ENCODE assay signal across 8 cellular contexts in the genomic region with DNA sequence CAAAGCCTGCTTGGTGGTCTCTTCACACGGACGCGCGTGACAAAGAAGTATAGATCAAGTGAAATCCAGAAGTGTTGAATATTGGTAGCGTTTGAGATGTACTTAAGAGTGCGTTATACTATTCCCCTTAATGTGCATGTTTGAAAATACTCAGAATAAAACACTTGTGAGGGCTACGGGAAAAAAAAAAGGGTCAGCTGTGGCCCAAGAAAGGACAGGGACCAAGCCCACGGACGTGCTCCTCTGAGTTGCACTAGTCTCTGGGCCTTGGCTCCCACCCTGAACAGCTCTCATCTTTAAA. TPM values are rescaled to one million over a fixed set of nuclear protein-coding genes. Genes with fewer than 3 reads are reported as not detected.
A peak's percentile ranks its signal among the peaks of the same experiment; 100 is the strongest.
DNase-seq lines count a peak whose midpoint lies in the region; FAIRE-seq and TF ChIP-seq lines count a peak whose summit lies in the region.

No MANE protein-coding gene starts in this region.

- DNase-seq in activated CD4-positive, alpha-beta T cell treated with anti-CD3 and anti-CD28 coated beads, Interleukin-2, amount 10 ng/mL, durations not matched to agents 7 days and 5 days, result no peak
- DNase-seq in activated CD4-positive, alpha-beta T cell treated with anti-CD3 and anti-CD28 coated beads for 4 hours, result no peak
- no peak for DNase-seq in thyroid gland
- DNase-seq in retina, result no peak
- no peak for DNase-seq in NAMALWA (ENCODE audit: low spot score)
- DNase-seq in urothelium cell line (ENCODE audit: low spot score), result no peak

- H3K4me1 ChIP-seq in liver (ENCODE audit: control insufficient read depth in 4 of 4, insufficient read depth in 4 of 4, low read length in 3 of 4) (peaks cover 0 to 17% (median 9%) of the 10 kb centered on the region in 4 donors), thyroid gland (peaks cover 8 to 16% of the 10 kb centered on the region in 2 donors)

- H3K4me1 Mint-ChIP-seq in activated CD4-positive, alpha-beta T cell treated with anti-CD3 and anti-CD28 coated beads, Interleukin-2, amount 10 ng/mL, durations not matched to agents 7 days and 5 days, result peaks cover 18% of the 10 kb centered on the region

- H3K4me3 ChIP-seq in liver (ENCODE audit: low read depth in 1 of 3, low read length in 3 of 3) (peak overlapping the region; percentile 69 to 82 (median 71)), thyroid gland (replicated peaks in 1 of 3) (peak overlapping the region; percentile 24 to 100 (median 54))

- 8 to 10% (median 9%) methylated on average over 9 of the region's 9 CpGs for WGBS in adipose tissue, 3 donors
- 14% methylated on average over 9 of the region's 9 CpGs for WGBS in liver
- WGBS in thyroid gland, 2 donors, result 7 to 8% methylated on average over 9 of the region's 9 CpGs

- H3K4me3 Mint-ChIP-seq in activated CD4-positive, alpha-beta T cell treated with anti-CD3 and anti-CD28 coated beads, Interleukin-2, amount 10 ng/mL, durations not matched to agents 7 days and 5 days, result peak overlapping the region; percentile 97

- peak overlapping the region; percentile 87 to 89 for H3K9ac ChIP-seq in liver (ENCODE audit: low read depth in 1 of 2, low read length in 2 of 2)

- no peak for FAIRE-seq in urothelium cell line (lab: Jason Lieb, UNC)

- no peak for TF ChIP-seq RAD21 in liver (IDR thresholded peaks at IDR 0.05)

- H3K27ac Mint-ChIP-seq in activated CD4-positive, alpha-beta T cell treated with anti-CD3 and anti-CD28 coated beads, Interleukin-2, amount 10 ng/mL, durations not matched to agents 7 days and 5 days, result peak overlapping the region; percentile 99

- H3K9me3 ChIP-seq in liver (ENCODE audit: control insufficient read depth in 4 of 4, low read length in 3 of 4), result no peaks in the 10 kb centered on the region
- H3K9me3 ChIP-seq in thyroid gland, result no peaks in the 10 kb centered on the region

- intact Hi-C loops in thyroid gland (cut with DNase I), result no loop called here

- CTCF ChIA-PET in activated CD4-positive, alpha-beta T cell treated with anti-CD3 and anti-CD28 coated beads, Interleukin-2, amount 10 ng/mL, durations not matched to agents 7 days and 5 days (lab: Charles Lee), result no interaction called here

- H3K27ac ChIP-seq in adipose tissue (ENCODE audit: low read depth, low read length) (peak overlapping the region; percentile 11), liver (ENCODE audit: low read depth in 1 of 2, low read length in 2 of 2) (peak overlapping the region; percentile 76 to 89), thyroid gland (peak overlapping the region; percentile 28 to 79 (median 75))

- no peaks in the 10 kb centered on the region for H3K27me3 Mint-ChIP-seq in activated CD4-positive, alpha-beta T cell treated with anti-CD3 and anti-CD28 coated beads, Interleukin-2, amount 10 ng/mL, durations not matched to agents 7 days and 5 days

- peaks cover 28% of the 10 kb centered on the region for H3K36me3 Mint-ChIP-seq in activated CD4-positive, alpha-beta T cell treated with anti-CD3 and anti-CD28 coated beads, Interleukin-2, amount 10 ng/mL, durations not matched to agents 7 days and 5 days (ENCODE audit: low read depth)

- TF ChIP-seq CTCF in liver (IDR thresholded peaks at IDR 0.05; ENCODE audit: low read depth, low read length, missing input control) (no peak), thyroid gland (IDR thresholded peaks at IDR 0.05) (no peak)

- H3K27me3 ChIP-seq in liver (ENCODE audit: control insufficient read depth in 4 of 4, insufficient read depth in 4 of 4, low read length in 3 of 4), result no peaks in the 10 kb centered on the region
- H3K27me3 ChIP-seq in thyroid gland, result no peaks in the 10 kb centered on the region

- TF ChIP-seq POLR2A in thyroid gland (IDR thresholded peaks at IDR 0.05), result no peak

- H3K9me3 Mint-ChIP-seq in activated CD4-positive, alpha-beta T cell treated with anti-CD3 and anti-CD28 coated beads, Interleukin-2, amount 10 ng/mL, durations not matched to agents 7 days and 5 days, result no peaks in the 10 kb centered on the region

- POLR2A ChIA-PET in activated CD4-positive, alpha-beta T cell treated with anti-CD3 and anti-CD28 coated beads, Interleukin-2, amount 10 ng/mL, durations not matched to agents 7 days and 5 days (lab: Charles Lee), result interaction anchor here (0.6 kb wide), 1 partner anchor 298 kb away, joined by 3 read pairs; no protein-coding TSS in a partner anchor

- H3K36me3 ChIP-seq in liver (ENCODE audit: control insufficient read depth in 4 of 4, insufficient read depth in 3 of 4, low read depth in 1 of 4, low read length in 3 of 4), result peaks cover 9 to 27% (median 22%) of the 10 kb centered on the region in 4 donors
- H3K36me3 ChIP-seq in thyroid gland, result peaks cover 24 to 26% of the 10 kb centered on the region in 2 donors

TF ChIP-seq in liver, 16 proteins besides CTCF, POLR2A, EP300 and RAD21 (continues in another document):
- TF ChIP-seq NR2F2 (IDR thresholded peaks at IDR 0.05), result no peak
- no peak for TF ChIP-seq JUND (IDR thresholded peaks at IDR 0.05)
- TF ChIP-seq HNF4A (conservative IDR thresholded peaks at IDR 0.05), result no peak
- no peak for TF ChIP-seq RXRA (IDR thresholded peaks at IDR 0.05)
- no peak for TF ChIP-seq HNF4G (IDR thresholded peaks at IDR 0.05)
- TF ChIP-seq, protein P1, sequence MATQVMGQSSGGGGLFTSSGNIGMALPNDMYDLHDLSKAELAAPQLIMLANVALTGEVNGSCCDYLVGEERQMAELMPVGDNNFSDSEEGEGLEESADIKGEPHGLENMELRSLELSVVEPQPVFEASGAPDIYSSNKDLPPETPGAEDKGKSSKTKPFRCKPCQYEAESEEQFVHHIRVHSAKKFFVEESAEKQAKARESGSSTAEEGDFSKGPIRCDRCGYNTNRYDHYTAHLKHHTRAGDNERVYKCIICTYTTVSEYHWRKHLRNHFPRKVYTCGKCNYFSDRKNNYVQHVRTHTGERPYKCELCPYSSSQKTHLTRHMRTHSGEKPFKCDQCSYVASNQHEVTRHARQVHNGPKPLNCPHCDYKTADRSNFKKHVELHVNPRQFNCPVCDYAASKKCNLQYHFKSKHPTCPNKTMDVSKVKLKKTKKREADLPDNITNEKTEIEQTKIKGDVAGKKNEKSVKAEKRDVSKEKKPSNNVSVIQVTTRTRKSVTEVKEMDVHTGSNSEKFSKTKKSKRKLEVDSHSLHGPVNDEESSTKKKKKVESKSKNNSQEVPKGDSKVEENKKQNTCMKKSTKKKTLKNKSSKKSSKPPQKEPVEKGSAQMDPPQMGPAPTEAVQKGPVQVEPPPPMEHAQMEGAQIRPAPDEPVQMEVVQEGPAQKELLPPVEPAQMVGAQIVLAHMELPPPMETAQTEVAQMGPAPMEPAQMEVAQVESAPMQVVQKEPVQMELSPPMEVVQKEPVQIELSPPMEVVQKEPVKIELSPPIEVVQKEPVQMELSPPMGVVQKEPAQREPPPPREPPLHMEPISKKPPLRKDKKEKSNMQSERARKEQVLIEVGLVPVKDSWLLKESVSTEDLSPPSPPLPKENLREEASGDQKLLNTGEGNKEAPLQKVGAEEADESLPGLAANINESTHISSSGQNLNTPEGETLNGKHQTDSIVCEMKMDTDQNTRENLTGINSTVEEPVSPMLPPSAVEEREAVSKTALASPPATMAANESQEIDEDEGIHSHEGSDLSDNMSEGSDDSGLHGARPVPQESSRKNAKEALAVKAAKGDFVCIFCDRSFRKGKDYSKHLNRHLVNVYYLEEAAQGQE (IDR thresholded peaks at IDR 0.05), result no peak
- TF ChIP-seq FOXA1 (IDR thresholded peaks at IDR 0.05), result no peak
- TF ChIP-seq, protein P2, sequence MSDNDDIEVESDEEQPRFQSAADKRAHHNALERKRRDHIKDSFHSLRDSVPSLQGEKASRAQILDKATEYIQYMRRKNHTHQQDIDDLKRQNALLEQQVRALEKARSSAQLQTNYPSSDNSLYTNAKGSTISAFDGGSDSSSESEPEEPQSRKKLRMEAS (IDR thresholded peaks at IDR 0.05), result no peak
- no peak for TF ChIP-seq FOXA2 (IDR thresholded peaks at IDR 0.05)
- no peak for TF ChIP-seq EGR1 (IDR thresholded peaks at IDR 0.05; ENCODE audit: low read depth in 2 of 2)
- TF ChIP-seq TAF1 (conservative IDR thresholded peaks at IDR 0.05), result no peak
- no peak for TF ChIP-seq GABPA (IDR thresholded peaks at IDR 0.05 in 1 of 2, conservative IDR thresholded peaks at IDR 0.05 in 1 of 2)

RNA-seq across cellular contexts. Expression of gene RBM42, which starts 0.6 kb away (rescaled TPM):
- total RNA-seq in activated CD4-positive, alpha-beta T cell treated with anti-CD3 and anti-CD28 coated beads, Interleukin-2, amount 10 ng/mL, durations not matched to agents 7 days and 5 days, result 100 to 1,000 TPM; 100 to 112 TPM
- polyA plus RNA-seq in adipose tissue (10 to 100 TPM; 28.5 to 56.7 (median 48.9) TPM), liver (10 to 100 TPM; 17.8 to 34.7 TPM)
- total RNA-seq in liver (10 to 100 TPM; 20.1 TPM), thyroid gland (10 to 100 TPM; 49.4 to 90.9 (median 65.6) TPM)

RNA-seq across cellular contexts. Expression of gene ETV2, which starts 13.3 kb away (rescaled TPM):
- 1 to 10 TPM in 1 of 2 experiments, under 1 TPM in 1; 0.84 to 1.9 TPM for total RNA-seq in activated CD4-positive, alpha-beta T cell treated with anti-CD3 and anti-CD28 coated beads, Interleukin-2, amount 10 ng/mL, durations not matched to agents 7 days and 5 days
- polyA plus RNA-seq in adipose tissue (1 to 10 TPM in 2 of 3 donors, under 1 TPM in 1; 0.79 to 3.8 (median 1.7) TPM), liver (1 to 10 TPM; 1.6 to 1.8 TPM)
- total RNA-seq in liver (under 1 TPM; 0.17 to 0.70 TPM), thyroid gland (under 1 TPM in 1 of 4 donors, not detected in 3; 0.56 TPM)

RNA-seq across cellular contexts. Expression of gene HAUS5, which starts 15.7 kb away (rescaled TPM):
- total RNA-seq in activated CD4-positive, alpha-beta T cell treated with anti-CD3 and anti-CD28 coated beads, Interleukin-2, amount 10 ng/mL, durations not matched to agents 7 days and 5 days, result 10 to 100 TPM; 52.2 to 57.9 TPM
- 1 to 10 TPM; 4.6 to 6.3 (median 6.0) TPM for polyA plus RNA-seq in adipose tissue
- 1 to 10 TPM; 2.5 to 7.3 TPM for total RNA-seq in liver
- polyA plus RNA-seq in liver, result 1 to 10 TPM; 1.9 to 2.2 TPM
- total RNA-seq in thyroid gland, result 10 to 100 TPM in 3 of 4 donors, 1 to 10 TPM in 1; 7.9 to 17.8 (median 10.2) TPM

RNA-seq across cellular contexts. Expression of gene COX6B1, which starts 19.9 kb away (rescaled TPM):
- total RNA-seq in activated CD4-positive, alpha-beta T cell treated with anti-CD3 and anti-CD28 coated beads, Interleukin-2, amount 10 ng/mL, durations not matched to agents 7 days and 5 days, result 100 to 1,000 TPM; 429 to 474 TPM
- polyA plus RNA-seq in adipose tissue, result 100 to 1,000 TPM; 454 to 932 (median 759) TPM
- total RNA-seq in liver, result 100 to 1,000 TPM; 139 to 191 TPM
- polyA plus RNA-seq in liver, result 100 to 1,000 TPM; 451 to 518 TPM
- 100 to 1,000 TPM; 139 to 941 (median 369) TPM for total RNA-seq in thyroid gland

RNA-seq across cellular contexts. Expression of gene UPK1A, which starts 38.1 kb away (rescaled TPM):
- total RNA-seq in activated CD4-positive, alpha-beta T cell treated with anti-CD3 and anti-CD28 coated beads, Interleukin-2, amount 10 ng/mL, durations not matched to agents 7 days and 5 days, result under 1 TPM; 0.37 TPM
- polyA plus RNA-seq in adipose tissue (under 1 TPM in 2 of 3 donors, not detected in 1; 0.05 to 0.07 TPM), liver (under 1 TPM in 1 of 2 donors, not detected in 1; 0.10 TPM)
- total RNA-seq in liver (under 1 TPM in 1 of 2 donors, not detected in 1; 0.56 TPM), thyroid gland (not detected)

Comparison
In these comparisons a context has a peak if more than half of its experiments do, and no peak if none do; other contexts are left out.
1. H3K27ac ChIP-seq: peak in every context shown above with its lines; median percentile 82 in liver; 75 in thyroid gland; 11 in adipose tissue.